ENCODE assay signal across 11 cellular contexts in genomic region chr22:20060700-20061480, GRCh38. TPM values are rescaled to one million over a fixed set of nuclear protein-coding genes. Genes with fewer than 3 reads are reported as not detected.
DNase-seq lines count a peak whose midpoint lies in the region; ATAC-seq, FAIRE-seq and TF ChIP-seq lines count a peak whose summit lies in the region.
"Had no signal": no experiment of that assay in that cellular context is flagged by ENCODE, and none has a peak within 500 bp of the region (broad histone marks: within the 10 kb centered on the region; RNA-seq: fewer than 3 reads in every experiment).

No MANE protein-coding gene starts in this region.

- H3K4me1 ChIP-seq in DOHH2 (ENCODE audit: control insufficient read depth, low read length) = no peaks in the 10 kb centered on the region
- no peaks in the 10 kb centered on the region for H3K4me1 ChIP-seq in H1 (replicated peaks in 1 of 4; ENCODE audit: control insufficient read depth in 3 of 4, insufficient read depth in 4 of 4, low read length in 3 of 4)
- H3K4me1 ChIP-seq: body of pancreas had no signal

- no peak overlapping the region for H4K91ac ChIP-seq in H1 (replicated peaks; ENCODE audit: insufficient read length, low read length)

- no peak overlapping the region for H2BK20ac ChIP-seq in H1 (ENCODE audit: low read length)

- H3K79me2 ChIP-seq in DOHH2 (ENCODE audit: control insufficient read depth, low read length) (no peaks in the 10 kb centered on the region), H1 (ENCODE audit: control insufficient read depth in 1 of 2, insufficient read depth in 2 of 2, low read length in 2 of 2) (no peaks in the 10 kb centered on the region)

- no peak overlapping the region for H3K56ac ChIP-seq in H1 (replicated peaks; ENCODE audit: insufficient read length, low read depth, low read length)

- no peak overlapping the region for H3K4me2 ChIP-seq in DOHH2 (ENCODE audit: low read length)
- no peak overlapping the region for H3K4me2 ChIP-seq in H1 (ENCODE audit: insufficient read depth in 1 of 2, low read depth in 2 of 2, low read length in 2 of 2)

- H4K20me1 ChIP-seq in DOHH2 (ENCODE audit: control insufficient read depth, insufficient read depth, low read depth, low read length) (no peaks in the 10 kb centered on the region), H1 (replicated peaks in 1 of 2; ENCODE audit: control insufficient read depth in 1 of 2, insufficient read depth in 2 of 2, low read length in 2 of 2) (peaks cover 0 to 9% of the 10 kb centered on the region in 2 experiments)

- H3K9me2 ChIP-seq in DOHH2 (replicated peaks; ENCODE audit: control insufficient read depth, low read length) = no peaks in the 10 kb centered on the region

- no peak overlapping the region for H3K4me3 ChIP-seq in DOHH2 (ENCODE audit: low read length)
- no peak overlapping the region for H3K4me3 ChIP-seq in H7 (ENCODE audit: insufficient read depth, low read depth, low read length)
- no peak overlapping the region for H3K4me3 ChIP-seq in H1 (ENCODE audit: extremely low read depth in 1 of 4, insufficient read depth in 2 of 4, low read depth in 3 of 4, low read length in 4 of 4)
- H3K4me3 ChIP-seq: body of pancreas had no signal

- H4K8ac ChIP-seq in H1 (ENCODE audit: extremely low read depth, insufficient read depth, low read length) = no peak overlapping the region

- H3K79me1 ChIP-seq in H1 (ENCODE audit: low read depth, low read length) = no peaks in the 10 kb centered on the region

- H2BK15ac ChIP-seq in H1 (ENCODE audit: low read length) = no peak overlapping the region

- no peak for FAIRE-seq in H1 (lab: Jason Lieb, UNC)
- FAIRE-seq: small intestine had no signal

- no peak overlapping the region; the same call in 1 of the 2 replicates for H3K18ac ChIP-seq in H1 (ENCODE audit: extremely low read depth, low read length)

- H2BK5ac ChIP-seq in H1 (ENCODE audit: low read depth, low read length) = no peak overlapping the region

- no peak overlapping the region for H3K23ac ChIP-seq in H1 (ENCODE audit: insufficient read length)

- no peak overlapping the region for H2AK5ac ChIP-seq in H1 (ENCODE audit: low read depth, low read length)

- peak in 1 of 2 experiments; percentile 15; a peak in 1 of 4 replicates for TF ChIP-seq RAD21 in H1 (IDR thresholded peaks at IDR 0.05 in 1 of 2, conservative IDR thresholded peaks at IDR 0.05 in 1 of 2; ENCODE audit: low read depth in 2 of 2, low read length in 2 of 2)

- no peak for TF ChIP-seq EP300 in H1 (IDR thresholded peaks at IDR 0.05; ENCODE audit: borderline replicate concordance in 1 of 2, low read depth in 2 of 2, low read length in 2 of 2)

- H3K9me3 ChIP-seq in DOHH2 (ENCODE audit: control insufficient read depth, insufficient read depth, low read length) = no peaks in the 10 kb centered on the region
- no peaks in the 10 kb centered on the region for H3K9me3 ChIP-seq in H1 (ENCODE audit: insufficient read depth in 2 of 2, low read depth in 1 of 2, low read length in 1 of 2)
- H3K9me3 ChIP-seq: body of pancreas had no signal

- ATAC-seq in HG03135 (IDR thresholded peaks at IDR 0.05; ENCODE audit: unreplicated experiment) = no peak
- ATAC-seq: body of pancreas had no signal

- no peak overlapping the region for H2BK120ac ChIP-seq in H1 (replicated peaks; ENCODE audit: low read depth, low read length)

- no peak overlapping the region for H2AFZ ChIP-seq in H1 (ENCODE audit: low read length)

- no peak overlapping the region for H3K27ac ChIP-seq in DOHH2 (ENCODE audit: low read depth, low read length)
- H3K27ac ChIP-seq in H1 (ENCODE audit: low read depth, low read length) = no peak overlapping the region
- H3K27ac ChIP-seq: body of pancreas had no signal

- no peak overlapping the region for H3K4ac ChIP-seq in H1 (replicated peaks; ENCODE audit: insufficient read length, low read depth, low read length)

- CTCF ChIA-PET in H1 (lab: Charles Lee; ENCODE audit: partially characterized antibody) = interaction anchor here (0.9 to 2.0 kb wide), 14 partner anchors 9 to 113 kb away, joined by 3 to 9 read pairs (median 4); no protein-coding TSS in a partner anchor

- TF ChIP-seq CTCF in DOHH2 (IDR thresholded peaks at IDR 0.05; ENCODE audit: low read depth, low read length, poor library complexity, severe bottlenecking) = peak; percentile 69
- TF ChIP-seq CTCF in H1 (IDR thresholded peaks at IDR 0.05; ENCODE audit: control extremely low read depth in 1 of 3, insufficient read depth in 1 of 3, low read depth in 1 of 3, low read length in 3 of 3) = peak; percentile 52 to 64 (median 57)

- no peak overlapping the region for H4K5ac ChIP-seq in H1 (ENCODE audit: insufficient read length, low read depth, low read length)

- POLR2A ChIA-PET in H1 (lab: Charles Lee; ENCODE audit: partially characterized antibody) = interaction anchor here (1.4 kb wide), 1 partner anchor 22 kb away, joined by 4 read pairs; no protein-coding TSS in a partner anchor

- H3K14ac ChIP-seq in H1 (ENCODE audit: insufficient read length) = no peak overlapping the region

- H3K27me3 ChIP-seq in DOHH2 (ENCODE audit: control insufficient read depth, low read length) = no peaks in the 10 kb centered on the region
- H3K27me3 ChIP-seq in H7 (ENCODE audit: control insufficient read depth, insufficient read depth, low read length) = no peaks in the 10 kb centered on the region
- H3K27me3 ChIP-seq in H1 (replicated peaks in 1 of 4; ENCODE audit: control insufficient read depth in 3 of 4, extremely low read depth in 1 of 4, insufficient read depth in 3 of 4, low read length in 3 of 4) = no peaks in the 10 kb centered on the region
- H3K27me3 ChIP-seq: body of pancreas had no signal

- H2BK12ac ChIP-seq in H1 (ENCODE audit: low read depth, low read length) = no peak overlapping the region

- WGBS in H1 (ENCODE audit: extremely low coverage in 1 of 2, insufficient coverage in 1 of 2, insufficient read length in 1 of 2, insufficient replicate concordance in 2 of 2, low coverage in 1 of 2, low lambda C conversion rate in 2 of 2, missing lambda C conversion rate in 1 of 2), 2 experiments = 83% methylated on average over 10 of the region's 10 CpGs; no CpG with 5 or more reads in 1 of the 2 experiments

- DNase-seq in H7 = peak; percentile 83
- DNase-seq in H1 (ENCODE audit: low read depth in 1 of 2, low spot score in 2 of 2) = peak in 1 of 2 experiments; percentile 50
- DNase-seq in 8988T = no peak
- DNase-seq: body of pancreas; CD8-positive, alpha-beta memory T cell; KBM-7; NCI-H524 treated with DMSO at 0.1 percent for 48 hours; RPMI8226; small intestine had no signal

- no peak for TF ChIP-seq POLR2A in H1 (IDR thresholded peaks at IDR 0.05; ENCODE audit: control extremely low read depth in 1 of 2, low read depth in 2 of 2, low read length in 2 of 2)

- 0 out of 2 replicates have a peak, but pooled peaks cover 2% of the 10 kb centered on the region for H3K23me2 ChIP-seq in H1 (ENCODE audit: low read depth, low read length)

- H3K9ac ChIP-seq in H1 (replicated peaks in 1 of 4; ENCODE audit: extremely low read depth in 1 of 4, low read depth in 3 of 4, low read length in 3 of 4) = no peak overlapping the region

- no peaks in the 10 kb centered on the region for H3F3A ChIP-seq in DOHH2 (ENCODE audit: control insufficient read depth, insufficient read depth)

- peaks cover 4% of the 10 kb centered on the region; the same call in 1 of the 2 replicates for H3K36me3 ChIP-seq in DOHH2 (ENCODE audit: control insufficient read depth, low read length)
- no peaks in the 10 kb centered on the region; the same call in 1 of the 2 replicates for H3K36me3 ChIP-seq in H7 (replicated peaks; ENCODE audit: control insufficient read depth, insufficient read depth, low read length)
- no peaks in the 10 kb centered on the region for H3K36me3 ChIP-seq in H1 (ENCODE audit: control insufficient read depth in 2 of 4, insufficient read depth in 4 of 4, low read length in 3 of 4)

RNA-seq across cellular contexts. Expression of gene DGCR8, which starts 19.2 kb away (rescaled TPM):
- 23.0 and 37.3 TPM in 2 replicates for total RNA-seq in H7 (2014; rRNA removed; shearing (Covaris generic))
- total RNA-seq in H1 (2021; fragmentation: NEBNext Ultra II Directional; extraction: Animal tissue kit (Norgen Biotek cat#: 25700)) = 42.3 and 43.7 TPM in 2 replicates
- polyA plus RNA-seq in H1 (2011; rRNA removed) = 23.7 and 42.5 TPM in 2 replicates
- polyA plus RNA-seq in H1 (2011; cell fraction: cytosol; rRNA removed) = 36.9 TPM
- polyA plus RNA-seq in H1 (2011; cell fraction: nucleus; rRNA removed) = 172 TPM
- polyA plus RNA-seq in H1 (2012, experiment 1 of 2) = 33.0 to 43.7 TPM (median 38.6 TPM) in 4 replicates
- polyA plus RNA-seq in H1 (2012, experiment 2 of 2) = 12.7 TPM
- 26.6 TPM for polyA plus RNA-seq in H1 (2013, experiment 1 of 2)
- 22.8 TPM for polyA plus RNA-seq in H1 (2013, experiment 2 of 2)
- 31.8 and 33.0 TPM in 2 replicates for polyA minus RNA-seq in H1 (2011; rRNA and poly(A)+ RNA removed)
- 26.9 TPM for polyA minus RNA-seq in H1 (2011; cell fraction: cytosol; rRNA and poly(A)+ RNA removed)
- 60.0 TPM for polyA minus RNA-seq in H1 (2011; cell fraction: nucleus; rRNA and poly(A)+ RNA removed)

RNA-seq across cellular contexts. Expression of gene TANGO2, which starts 40.0 kb away (rescaled TPM):
- total RNA-seq in H7 (2014; rRNA removed; shearing (Covaris generic)) = 11.3 and 15.7 TPM in 2 replicates
- 10.1 and 13.6 TPM in 2 replicates for total RNA-seq in H1 (2021; fragmentation: NEBNext Ultra II Directional; extraction: Animal tissue kit (Norgen Biotek cat#: 25700))
- polyA plus RNA-seq in H1 (2011; rRNA removed) = 18.2 and 18.4 TPM in 2 replicates
- 18.8 TPM for polyA plus RNA-seq in H1 (2011; cell fraction: cytosol; rRNA removed)
- 19.5 TPM for polyA plus RNA-seq in H1 (2011; cell fraction: nucleus; rRNA removed)
- polyA plus RNA-seq in H1 (2012, experiment 1 of 2) = 7.8 to 13.8 TPM (median 12.6 TPM) in 4 replicates
- polyA plus RNA-seq in H1 (2012, experiment 2 of 2) = 11.7 TPM
- 5.2 TPM for polyA plus RNA-seq in H1 (2013, experiment 1 of 2)
- 5.0 TPM for polyA plus RNA-seq in H1 (2013, experiment 2 of 2)
- 32.1 and 36.1 TPM in 2 replicates for polyA minus RNA-seq in H1 (2011; rRNA and poly(A)+ RNA removed)
- 7.8 TPM for polyA minus RNA-seq in H1 (2011; cell fraction: cytosol; rRNA and poly(A)+ RNA removed)
- polyA minus RNA-seq in H1 (2011; cell fraction: nucleus; rRNA and poly(A)+ RNA removed) = 11.9 TPM

RNA-seq across cellular contexts. Expression of gene ARVCF, which starts 44.3 kb away (rescaled TPM):
- 35.8 and 40.8 TPM in 2 replicates for total RNA-seq in H7 (2014; rRNA removed; shearing (Covaris generic))
- total RNA-seq in H1 (2021; fragmentation: NEBNext Ultra II Directional; extraction: Animal tissue kit (Norgen Biotek cat#: 25700)) = 43.2 and 49.6 TPM in 2 replicates
- 31.0 and 68.3 TPM in 2 replicates for polyA plus RNA-seq in H1 (2011; rRNA removed)
- polyA plus RNA-seq in H1 (2011; cell fraction: cytosol; rRNA removed) = 68.4 TPM
- 444 TPM for polyA plus RNA-seq in H1 (2011; cell fraction: nucleus; rRNA removed)
- polyA plus RNA-seq in H1 (2012, experiment 1 of 2) = 37.9 to 61.7 TPM (median 55.2 TPM) in 4 replicates
- 25.1 TPM for polyA plus RNA-seq in H1 (2012, experiment 2 of 2)
- polyA plus RNA-seq in H1 (2013, experiment 1 of 2) = 23.2 TPM
- polyA plus RNA-seq in H1 (2013, experiment 2 of 2) = 21.9 TPM
- 18.4 and 21.2 TPM in 2 replicates for polyA minus RNA-seq in H1 (2011; rRNA and poly(A)+ RNA removed)
- polyA minus RNA-seq in H1 (2011; cell fraction: cytosol; rRNA and poly(A)+ RNA removed) = 28.8 TPM
- 88.4 TPM for polyA minus RNA-seq in H1 (2011; cell fraction: nucleus; rRNA and poly(A)+ RNA removed)

RNA-seq across cellular contexts. Expression of gene RANBP1, which starts 55.0 kb away (rescaled TPM):
- total RNA-seq in H7 (2014; rRNA removed; shearing (Covaris generic)) = 564 and 664 TPM in 2 replicates
- 484 and 495 TPM in 2 replicates for total RNA-seq in H1 (2021; fragmentation: NEBNext Ultra II Directional; extraction: Animal tissue kit (Norgen Biotek cat#: 25700))
- polyA plus RNA-seq in H1 (2011; rRNA removed) = 343 and 465 TPM in 2 replicates
- 587 TPM for polyA plus RNA-seq in H1 (2011; cell fraction: cytosol; rRNA removed)
- 423 TPM for polyA plus RNA-seq in H1 (2011; cell fraction: nucleus; rRNA removed)
- polyA plus RNA-seq in H1 (2012, experiment 1 of 2) = 421 to 441 TPM (median 430 TPM) in 4 replicates
- 333 TPM for polyA plus RNA-seq in H1 (2012, experiment 2 of 2)
- 541 TPM for polyA plus RNA-seq in H1 (2013, experiment 1 of 2)
- 525 TPM for polyA plus RNA-seq in H1 (2013, experiment 2 of 2)
- 220 and 269 TPM in 2 replicates for polyA minus RNA-seq in H1 (2011; rRNA and poly(A)+ RNA removed)
- polyA minus RNA-seq in H1 (2011; cell fraction: cytosol; rRNA and poly(A)+ RNA removed) = 274 TPM
- polyA minus RNA-seq in H1 (2011; cell fraction: nucleus; rRNA and poly(A)+ RNA removed) = 169 TPM

RNA-seq across cellular contexts. Expression of gene TRMT2A, which starts 56.1 kb away (rescaled TPM):
- total RNA-seq in H7 (2014; rRNA removed; shearing (Covaris generic)) = 78.5 and 88.6 TPM in 2 replicates
- 44.9 and 47.9 TPM in 2 replicates for total RNA-seq in H1 (2021; fragmentation: NEBNext Ultra II Directional; extraction: Animal tissue kit (Norgen Biotek cat#: 25700))
- polyA plus RNA-seq in H1 (2011; rRNA removed) = 50.3 and 73.2 TPM in 2 replicates
- 65.7 TPM for polyA plus RNA-seq in H1 (2011; cell fraction: cytosol; rRNA removed)
- polyA plus RNA-seq in H1 (2011; cell fraction: nucleus; rRNA removed) = 307 TPM
- 45.4 to 62.4 TPM (median 53.1 TPM) in 4 replicates for polyA plus RNA-seq in H1 (2012, experiment 1 of 2)
- polyA plus RNA-seq in H1 (2012, experiment 2 of 2) = 32.7 TPM
- 36.2 TPM for polyA plus RNA-seq in H1 (2013, experiment 1 of 2)
- polyA plus RNA-seq in H1 (2013, experiment 2 of 2) = 32.7 TPM
- polyA minus RNA-seq in H1 (2011; rRNA and poly(A)+ RNA removed) = 23.1 and 26.5 TPM in 2 replicates
- 46.8 TPM for polyA minus RNA-seq in H1 (2011; cell fraction: cytosol; rRNA and poly(A)+ RNA removed)
- 94.9 TPM for polyA minus RNA-seq in H1 (2011; cell fraction: nucleus; rRNA and poly(A)+ RNA removed)
